In genomic region chr3:10834951-10835350, GRCh38 we compare ENCODE assay signal across 9 cellular contexts. TPM values are rescaled to one million over a fixed set of nuclear protein-coding genes. Genes with fewer than 3 reads are reported as not detected.
"Had no signal": no experiment of that assay in that cellular context is flagged by ENCODE, and none has a peak within 500 bp of the region (broad histone marks: within the 10 kb centered on the region; RNA-seq: fewer than 3 reads in every experiment).

No MANE protein-coding gene starts in this region.

- DNase-seq: GOT3, HCEC 1CT, IMR-90, KG1 had no signal

- H3K27ac Mint-ChIP-seq: H9 had no signal

- ATAC-seq: K562 had no signal

- H3K9me3 Mint-ChIP-seq: H9 had no signal

- H3K27ac ChIP-seq: HL-60 had no signal

- H3K4me3 Mint-ChIP-seq: H9 had no signal

- H3K4me3 ChIP-seq: K562 had no signal

- FAIRE-seq: H54, K562 had no signal

RNA-seq across cellular contexts. Expression of gene SLC6A11, which starts 18.9 kb away (rescaled TPM):
- total RNA-seq: HT1080, IMR-90, K562 had no signal
- polyA plus RNA-seq: IMR-90 had no signal
